ENCODE assay signal across 1 cellular context in the genomic region with DNA sequence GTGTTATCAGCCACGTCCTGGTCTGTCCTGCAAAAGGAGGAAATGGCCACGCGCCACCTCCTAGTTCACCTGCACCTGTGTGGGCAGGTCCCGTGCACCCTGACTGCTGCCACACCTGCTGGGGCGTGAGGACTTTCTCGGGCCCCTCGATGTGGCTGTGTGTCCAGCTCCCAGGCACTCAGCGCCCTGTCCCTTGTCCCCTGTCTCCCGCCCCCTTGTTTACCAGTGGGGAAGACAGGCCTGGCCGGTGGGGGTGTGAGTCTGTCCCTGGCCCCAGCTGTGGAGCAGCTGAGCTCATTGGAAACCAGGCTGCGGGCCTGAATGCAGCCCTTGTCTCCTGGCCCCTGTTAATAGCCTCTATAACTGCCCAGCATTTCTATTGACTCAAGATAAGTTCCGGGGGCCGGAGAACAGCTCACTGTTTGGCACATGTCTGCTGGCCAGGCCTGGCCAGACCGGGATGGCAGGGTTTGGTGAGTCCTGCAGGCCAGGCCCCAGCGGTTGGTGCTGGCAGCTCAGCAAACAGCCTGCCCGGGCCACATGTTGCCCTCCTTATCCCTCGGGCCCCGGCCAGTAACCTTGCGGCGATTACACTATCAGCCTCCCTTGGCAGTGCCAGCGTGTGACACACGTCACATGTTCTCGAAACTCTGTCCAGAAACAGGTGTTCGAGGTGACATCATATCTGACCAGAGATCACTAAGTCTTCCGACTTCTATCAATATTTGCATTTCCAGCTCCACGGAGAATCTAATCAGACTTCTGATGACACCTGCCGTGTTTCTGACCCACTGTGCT.
TF ChIP-seq lines count a peak whose summit lies in the region.

No MANE protein-coding gene starts in this region.

TF ChIP-seq in HepG2, 621 proteins besides CTCF, POLR2A, EP300 and RAD21 (continued from another document and continues in another):
- TF ChIP-seq, protein P1, sequence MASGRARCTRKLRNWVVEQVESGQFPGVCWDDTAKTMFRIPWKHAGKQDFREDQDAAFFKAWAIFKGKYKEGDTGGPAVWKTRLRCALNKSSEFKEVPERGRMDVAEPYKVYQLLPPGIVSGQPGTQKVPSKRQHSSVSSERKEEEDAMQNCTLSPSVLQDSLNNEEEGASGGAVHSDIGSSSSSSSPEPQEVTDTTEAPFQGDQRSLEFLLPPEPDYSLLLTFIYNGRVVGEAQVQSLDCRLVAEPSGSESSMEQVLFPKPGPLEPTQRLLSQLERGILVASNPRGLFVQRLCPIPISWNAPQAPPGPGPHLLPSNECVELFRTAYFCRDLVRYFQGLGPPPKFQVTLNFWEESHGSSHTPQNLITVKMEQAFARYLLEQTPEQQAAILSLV (CRISPR knock-in tag; IDR thresholded peaks at IDR 0.05; ENCODE audit: borderline replicate concordance): no peak; the same call in 1 of the 2 replicates
- peak; percentile 53; the same call in 1 of the 2 replicates for TF ChIP-seq ATF7-NPFF (CRISPR knock-in tag; IDR thresholded peaks at IDR 0.05; ENCODE audit: low read depth)
- no peak for TF ChIP-seq ZNF34 (CRISPR knock-in tag; IDR thresholded peaks at IDR 0.05; ENCODE audit: borderline replicate concordance)
- TF ChIP-seq PTBP1 (IDR thresholded peaks at IDR 0.05; ENCODE audit: low read depth, low read length, poor library complexity, severe bottlenecking): peak; percentile 39
- 0 out of 2 replicates have a peak, but pooled peaks have one; percentile 26 for TF ChIP-seq ZNF737 (CRISPR knock-in tag; IDR thresholded peaks at IDR 0.05; ENCODE audit: borderline replicate concordance)
- no peak for TF ChIP-seq SMARCC2 (IDR thresholded peaks at IDR 0.05)
- TF ChIP-seq ZC3H4 (CRISPR knock-in tag; IDR thresholded peaks at IDR 0.05; ENCODE audit: borderline replicate concordance): no peak
- TF ChIP-seq GZF1 (CRISPR knock-in tag; IDR thresholded peaks at IDR 0.05): no peak
- TF ChIP-seq ZNF652 (CRISPR knock-in tag; IDR thresholded peaks at IDR 0.05; ENCODE audit: borderline replicate concordance, low read depth): no peak
- TF ChIP-seq, protein P2, sequence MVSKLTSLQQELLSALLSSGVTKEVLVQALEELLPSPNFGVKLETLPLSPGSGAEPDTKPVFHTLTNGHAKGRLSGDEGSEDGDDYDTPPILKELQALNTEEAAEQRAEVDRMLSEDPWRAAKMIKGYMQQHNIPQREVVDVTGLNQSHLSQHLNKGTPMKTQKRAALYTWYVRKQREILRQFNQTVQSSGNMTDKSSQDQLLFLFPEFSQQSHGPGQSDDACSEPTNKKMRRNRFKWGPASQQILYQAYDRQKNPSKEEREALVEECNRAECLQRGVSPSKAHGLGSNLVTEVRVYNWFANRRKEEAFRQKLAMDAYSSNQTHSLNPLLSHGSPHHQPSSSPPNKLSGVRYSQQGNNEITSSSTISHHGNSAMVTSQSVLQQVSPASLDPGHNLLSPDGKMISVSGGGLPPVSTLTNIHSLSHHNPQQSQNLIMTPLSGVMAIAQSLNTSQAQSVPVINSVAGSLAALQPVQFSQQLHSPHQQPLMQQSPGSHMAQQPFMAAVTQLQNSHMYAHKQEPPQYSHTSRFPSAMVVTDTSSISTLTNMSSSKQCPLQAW (CRISPR knock-in tag; IDR thresholded peaks at IDR 0.05): peak; percentile 47
- TF ChIP-seq ZNF468 (CRISPR knock-in tag; IDR thresholded peaks at IDR 0.05): no peak
- TF ChIP-seq ZFP36 (IDR thresholded peaks at IDR 0.05; ENCODE audit: borderline replicate concordance, low read depth, low read length, partially characterized antibody): no peak
- TF ChIP-seq STAT5B (CRISPR knock-in tag; IDR thresholded peaks at IDR 0.05): no peak
- TF ChIP-seq SP2 (CRISPR knock-in tag; IDR thresholded peaks at IDR 0.05): no peak
- no peak for TF ChIP-seq ZNF484 (CRISPR knock-in tag; IDR thresholded peaks at IDR 0.05; ENCODE audit: borderline replicate concordance, low read depth)
- no peak for TF ChIP-seq NR3C1 (CRISPR knock-in tag; IDR thresholded peaks at IDR 0.05)
- TF ChIP-seq, protein P3, sequence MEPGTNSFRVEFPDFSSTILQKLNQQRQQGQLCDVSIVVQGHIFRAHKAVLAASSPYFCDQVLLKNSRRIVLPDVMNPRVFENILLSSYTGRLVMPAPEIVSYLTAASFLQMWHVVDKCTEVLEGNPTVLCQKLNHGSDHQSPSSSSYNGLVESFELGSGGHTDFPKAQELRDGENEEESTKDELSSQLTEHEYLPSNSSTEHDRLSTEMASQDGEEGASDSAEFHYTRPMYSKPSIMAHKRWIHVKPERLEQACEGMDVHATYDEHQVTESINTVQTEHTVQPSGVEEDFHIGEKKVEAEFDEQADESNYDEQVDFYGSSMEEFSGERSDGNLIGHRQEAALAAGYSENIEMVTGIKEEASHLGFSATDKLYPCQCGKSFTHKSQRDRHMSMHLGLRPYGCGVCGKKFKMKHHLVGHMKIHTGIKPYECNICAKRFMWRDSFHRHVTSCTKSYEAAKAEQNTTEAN (CRISPR knock-in tag; conservative IDR thresholded peaks at IDR 0.05): no peak; the same call in 1 of the 2 replicates
- TF ChIP-seq, protein P4, sequence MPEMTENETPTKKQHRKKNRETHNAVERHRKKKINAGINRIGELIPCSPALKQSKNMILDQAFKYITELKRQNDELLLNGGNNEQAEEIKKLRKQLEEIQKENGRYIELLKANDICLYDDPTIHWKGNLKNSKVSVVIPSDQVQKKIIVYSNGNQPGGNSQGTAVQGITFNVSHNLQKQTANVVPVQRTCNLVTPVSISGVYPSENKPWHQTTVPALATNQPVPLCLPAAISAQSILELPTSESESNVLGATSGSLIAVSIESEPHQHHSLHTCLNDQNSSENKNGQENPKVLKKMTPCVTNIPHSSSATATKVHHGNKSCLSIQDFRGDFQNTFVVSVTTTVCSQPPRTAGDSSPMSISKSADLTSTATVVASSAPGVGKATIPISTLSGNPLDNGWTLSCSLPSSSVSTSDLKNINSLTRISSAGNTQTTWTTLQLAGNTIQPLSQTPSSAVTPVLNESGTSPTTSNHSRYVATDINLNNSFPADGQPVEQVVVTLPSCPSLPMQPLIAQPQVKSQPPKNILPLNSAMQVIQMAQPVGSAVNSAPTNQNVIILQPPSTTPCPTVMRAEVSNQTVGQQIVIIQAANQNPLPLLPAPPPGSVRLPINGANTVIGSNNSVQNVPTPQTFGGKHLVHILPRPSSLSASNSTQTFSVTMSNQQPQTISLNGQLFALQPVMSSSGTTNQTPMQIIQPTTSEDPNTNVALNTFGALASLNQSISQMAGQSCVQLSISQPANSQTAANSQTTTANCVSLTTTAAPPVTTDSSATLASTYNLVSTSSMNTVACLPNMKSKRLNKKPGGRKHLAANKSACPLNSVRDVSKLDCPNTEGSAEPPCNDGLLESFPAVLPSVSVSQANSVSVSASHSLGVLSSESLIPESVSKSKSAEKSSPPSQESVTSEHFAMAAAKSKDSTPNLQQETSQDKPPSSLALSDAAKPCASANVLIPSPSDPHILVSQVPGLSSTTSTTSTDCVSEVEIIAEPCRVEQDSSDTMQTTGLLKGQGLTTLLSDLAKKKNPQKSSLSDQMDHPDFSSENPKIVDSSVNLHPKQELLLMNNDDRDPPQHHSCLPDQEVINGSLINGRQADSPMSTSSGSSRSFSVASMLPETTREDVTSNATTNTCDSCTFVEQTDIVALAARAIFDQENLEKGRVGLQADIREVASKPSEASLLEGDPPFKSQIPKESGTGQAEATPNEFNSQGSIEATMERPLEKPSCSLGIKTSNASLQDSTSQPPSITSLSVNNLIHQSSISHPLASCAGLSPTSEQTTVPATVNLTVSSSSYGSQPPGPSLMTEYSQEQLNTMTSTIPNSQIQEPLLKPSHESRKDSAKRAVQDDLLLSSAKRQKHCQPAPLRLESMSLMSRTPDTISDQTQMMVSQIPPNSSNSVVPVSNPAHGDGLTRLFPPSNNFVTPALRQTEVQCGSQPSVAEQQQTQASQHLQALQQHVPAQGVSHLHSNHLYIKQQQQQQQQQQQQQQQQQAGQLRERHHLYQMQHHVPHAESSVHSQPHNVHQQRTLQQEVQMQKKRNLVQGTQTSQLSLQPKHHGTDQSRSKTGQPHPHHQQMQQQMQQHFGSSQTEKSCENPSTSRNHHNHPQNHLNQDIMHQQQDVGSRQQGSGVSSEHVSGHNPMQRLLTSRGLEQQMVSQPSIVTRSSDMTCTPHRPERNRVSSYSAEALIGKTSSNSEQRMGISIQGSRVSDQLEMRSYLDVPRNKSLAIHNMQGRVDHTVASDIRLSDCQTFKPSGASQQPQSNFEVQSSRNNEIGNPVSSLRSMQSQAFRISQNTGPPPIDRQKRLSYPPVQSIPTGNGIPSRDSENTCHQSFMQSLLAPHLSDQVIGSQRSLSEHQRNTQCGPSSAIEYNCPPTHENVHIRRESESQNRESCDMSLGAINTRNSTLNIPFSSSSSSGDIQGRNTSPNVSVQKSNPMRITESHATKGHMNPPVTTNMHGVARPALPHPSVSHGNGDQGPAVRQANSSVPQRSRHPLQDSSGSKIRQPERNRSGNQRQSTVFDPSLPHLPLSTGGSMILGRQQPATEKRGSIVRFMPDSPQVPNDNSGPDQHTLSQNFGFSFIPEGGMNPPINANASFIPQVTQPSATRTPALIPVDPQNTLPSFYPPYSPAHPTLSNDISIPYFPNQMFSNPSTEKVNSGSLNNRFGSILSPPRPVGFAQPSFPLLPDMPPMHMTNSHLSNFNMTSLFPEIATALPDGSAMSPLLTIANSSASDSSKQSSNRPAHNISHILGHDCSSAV (CRISPR knock-in tag; IDR thresholded peaks at IDR 0.05; ENCODE audit: borderline replicate concordance): no peak
- TF ChIP-seq ZNF432 (CRISPR knock-in tag; IDR thresholded peaks at IDR 0.05; ENCODE audit: borderline replicate concordance): no peak
- TF ChIP-seq, protein P5, sequence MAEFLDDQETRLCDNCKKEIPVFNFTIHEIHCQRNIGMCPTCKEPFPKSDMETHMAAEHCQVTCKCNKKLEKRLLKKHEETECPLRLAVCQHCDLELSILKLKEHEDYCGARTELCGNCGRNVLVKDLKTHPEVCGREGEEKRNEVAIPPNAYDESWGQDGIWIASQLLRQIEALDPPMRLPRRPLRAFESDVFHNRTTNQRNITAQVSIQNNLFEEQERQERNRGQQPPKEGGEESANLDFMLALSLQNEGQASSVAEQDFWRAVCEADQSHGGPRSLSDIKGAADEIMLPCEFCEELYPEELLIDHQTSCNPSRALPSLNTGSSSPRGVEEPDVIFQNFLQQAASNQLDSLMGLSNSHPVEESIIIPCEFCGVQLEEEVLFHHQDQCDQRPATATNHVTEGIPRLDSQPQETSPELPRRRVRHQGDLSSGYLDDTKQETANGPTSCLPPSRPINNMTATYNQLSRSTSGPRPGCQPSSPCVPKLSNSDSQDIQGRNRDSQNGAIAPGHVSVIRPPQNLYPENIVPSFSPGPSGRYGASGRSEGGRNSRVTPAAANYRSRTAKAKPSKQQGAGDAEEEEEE (CRISPR knock-in tag; IDR thresholded peaks at IDR 0.05; ENCODE audit: borderline replicate concordance): no peak
- TF ChIP-seq CC2D1A (CRISPR knock-in tag; IDR thresholded peaks at IDR 0.05): no peak
- TF ChIP-seq ZNF558 (CRISPR knock-in tag; IDR thresholded peaks at IDR 0.05; ENCODE audit: borderline replicate concordance): no peak
- TF ChIP-seq ZFP37 (CRISPR knock-in tag; IDR thresholded peaks at IDR 0.05; ENCODE audit: borderline replicate concordance): peak; percentile 96
- TF ChIP-seq ZNF121 (CRISPR knock-in tag; IDR thresholded peaks at IDR 0.05): peak; percentile 65
- TF ChIP-seq, protein P6, sequence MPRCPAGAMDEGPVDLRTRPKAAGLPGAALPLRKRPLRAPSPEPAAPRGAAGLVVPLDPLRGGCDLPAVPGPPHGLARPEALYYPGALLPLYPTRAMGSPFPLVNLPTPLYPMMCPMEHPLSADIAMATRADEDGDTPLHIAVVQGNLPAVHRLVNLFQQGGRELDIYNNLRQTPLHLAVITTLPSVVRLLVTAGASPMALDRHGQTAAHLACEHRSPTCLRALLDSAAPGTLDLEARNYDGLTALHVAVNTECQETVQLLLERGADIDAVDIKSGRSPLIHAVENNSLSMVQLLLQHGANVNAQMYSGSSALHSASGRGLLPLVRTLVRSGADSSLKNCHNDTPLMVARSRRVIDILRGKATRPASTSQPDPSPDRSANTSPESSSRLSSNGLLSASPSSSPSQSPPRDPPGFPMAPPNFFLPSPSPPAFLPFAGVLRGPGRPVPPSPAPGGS (CRISPR knock-in tag; IDR thresholded peaks at IDR 0.05): no peak
- TF ChIP-seq MAFK (conservative IDR thresholded peaks at IDR 0.05 in 1 of 2, IDR thresholded peaks at IDR 0.05 in 1 of 2; ENCODE audit: low read length in 2 of 2): no peak
- TF ChIP-seq PLRG1 (conservative IDR thresholded peaks at IDR 0.05): no peak
- TF ChIP-seq TSC22D2 (CRISPR knock-in tag; IDR thresholded peaks at IDR 0.05; ENCODE audit: borderline replicate concordance): no peak
- TF ChIP-seq CBX5 (CRISPR knock-in tag; IDR thresholded peaks at IDR 0.05; ENCODE audit: borderline replicate concordance): no peak; the same call in 1 of the 2 replicates
- TF ChIP-seq MAF1 (CRISPR knock-in tag; IDR thresholded peaks at IDR 0.05; ENCODE audit: borderline replicate concordance): no peak
- TF ChIP-seq KDM5A (IDR thresholded peaks at IDR 0.05; ENCODE audit: borderline replicate concordance, low read length): no peak
- TF ChIP-seq, protein P7, sequence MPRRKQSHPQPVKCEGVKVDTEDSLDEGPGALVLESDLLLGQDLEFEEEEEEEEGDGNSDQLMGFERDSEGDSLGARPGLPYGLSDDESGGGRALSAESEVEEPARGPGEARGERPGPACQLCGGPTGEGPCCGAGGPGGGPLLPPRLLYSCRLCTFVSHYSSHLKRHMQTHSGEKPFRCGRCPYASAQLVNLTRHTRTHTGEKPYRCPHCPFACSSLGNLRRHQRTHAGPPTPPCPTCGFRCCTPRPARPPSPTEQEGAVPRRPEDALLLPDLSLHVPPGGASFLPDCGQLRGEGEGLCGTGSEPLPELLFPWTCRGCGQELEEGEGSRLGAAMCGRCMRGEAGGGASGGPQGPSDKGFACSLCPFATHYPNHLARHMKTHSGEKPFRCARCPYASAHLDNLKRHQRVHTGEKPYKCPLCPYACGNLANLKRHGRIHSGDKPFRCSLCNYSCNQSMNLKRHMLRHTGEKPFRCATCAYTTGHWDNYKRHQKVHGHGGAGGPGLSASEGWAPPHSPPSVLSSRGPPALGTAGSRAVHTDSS (CRISPR knock-in tag; conservative IDR thresholded peaks at IDR 0.05): no peak
- no peak for TF ChIP-seq MAFF (IDR thresholded peaks at IDR 0.05; ENCODE audit: low read depth, low read length)
- no peak for TF ChIP-seq ZSCAN30 (CRISPR knock-in tag; IDR thresholded peaks at IDR 0.05)
- no peak for TF ChIP-seq TOE1 (CRISPR knock-in tag; IDR thresholded peaks at IDR 0.05)
- TF ChIP-seq FIP1L1 (IDR thresholded peaks at IDR 0.05; ENCODE audit: borderline replicate concordance, insufficient read depth, low read depth, low read length): no peak
- TF ChIP-seq SMYD3 (CRISPR knock-in tag; IDR thresholded peaks at IDR 0.05): no peak
- TF ChIP-seq ZNF850 (CRISPR knock-in tag; conservative IDR thresholded peaks at IDR 0.05): no peak
- 0 out of 2 replicates have a peak, but pooled peaks have one; percentile 32 for TF ChIP-seq CBFB (CRISPR knock-in tag; IDR thresholded peaks at IDR 0.05)
- TF ChIP-seq, protein P8, sequence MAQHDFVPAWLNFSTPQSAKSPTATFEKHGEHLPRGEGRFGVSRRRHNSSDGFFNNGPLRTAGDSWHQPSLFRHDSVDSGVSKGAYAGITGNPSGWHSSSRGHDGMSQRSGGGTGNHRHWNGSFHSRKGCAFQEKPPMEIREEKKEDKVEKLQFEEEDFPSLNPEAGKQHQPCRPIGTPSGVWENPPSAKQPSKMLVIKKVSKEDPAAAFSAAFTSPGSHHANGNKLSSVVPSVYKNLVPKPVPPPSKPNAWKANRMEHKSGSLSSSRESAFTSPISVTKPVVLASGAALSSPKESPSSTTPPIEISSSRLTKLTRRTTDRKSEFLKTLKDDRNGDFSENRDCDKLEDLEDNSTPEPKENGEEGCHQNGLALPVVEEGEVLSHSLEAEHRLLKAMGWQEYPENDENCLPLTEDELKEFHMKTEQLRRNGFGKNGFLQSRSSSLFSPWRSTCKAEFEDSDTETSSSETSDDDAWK (CRISPR knock-in tag; IDR thresholded peaks at IDR 0.05): no peak
- TF ChIP-seq ZNF549 (CRISPR knock-in tag; IDR thresholded peaks at IDR 0.05): no peak
